In genomic region chr4:20403846-20404245, GRCh38 we compare ENCODE assay signal across 23 cellular contexts.
DNase-seq lines count a peak whose midpoint lies in the region; ATAC-seq and TF ChIP-seq lines count a peak whose summit lies in the region.
"Had no signal": no experiment of that assay in that cellular context is flagged by ENCODE, and none has a peak within 500 bp of the region (broad histone marks: within the 10 kb centered on the region; RNA-seq: fewer than 3 reads in every experiment).

No MANE protein-coding gene starts in this region.

- intact Hi-C loops in prostate gland (cut with DNase I): no loop called here

- H3K27ac ChIP-seq in GM23338 (ENCODE audit: low read depth): no peak overlapping the region
- no peak overlapping the region for H3K27ac ChIP-seq in prostate gland
- H3K27ac ChIP-seq: 22Rv1, BLaER1 had no signal

- H3F3A ChIP-seq in GM23338 (replicated peaks; ENCODE audit: low read depth): no peaks in the 10 kb centered on the region

- H3K4me2 ChIP-seq in GM23338: no peak overlapping the region
- H3K4me2 ChIP-seq: BLaER1 had no signal

- no peaks in the 10 kb centered on the region for H3K36me3 Mint-ChIP-seq in GM23338 (ENCODE audit: low read depth)
- H3K36me3 Mint-ChIP-seq: CD14-positive monocyte; CD4-positive, alpha-beta memory T cell; CD4-positive, CD25-positive, alpha-beta regulatory T cell; CD8-positive, alpha-beta memory T cell had no signal

- TF ChIP-seq POLR2A in prostate gland (IDR thresholded peaks at IDR 0.05): no peak

- H3K36me3 ChIP-seq in GM23338 (ENCODE audit: insufficient read depth): no peaks in the 10 kb centered on the region
- no peaks in the 10 kb centered on the region for H3K36me3 ChIP-seq in prostate gland
- no peaks in the 10 kb centered on the region for H3K36me3 ChIP-seq in H7 (replicated peaks; ENCODE audit: control insufficient read depth, insufficient read depth, low read length)
- H3K36me3 ChIP-seq: BE2C, BLaER1 had no signal

- no peaks in the 10 kb centered on the region for H3K4me1 ChIP-seq in GM23338 (ENCODE audit: insufficient read depth)
- H3K4me1 ChIP-seq in prostate gland (replicated peaks): no peaks in the 10 kb centered on the region
- H3K4me1 ChIP-seq: BE2C, BLaER1 had no signal

- H3K9me3 ChIP-seq in prostate gland: no peaks in the 10 kb centered on the region
- H3K9me3 ChIP-seq: BE2C, BLaER1 had no signal

- H3K79me2 ChIP-seq in GM23338 (replicated peaks; ENCODE audit: insufficient read depth): no peaks in the 10 kb centered on the region

- no peaks in the 10 kb centered on the region for H3K9me2 ChIP-seq in GM23338 (ENCODE audit: insufficient read depth)

- no peak overlapping the region for H3K4me3 Mint-ChIP-seq in GM23338
- H3K4me3 Mint-ChIP-seq: CD14-positive monocyte; CD4-positive, alpha-beta memory T cell; CD4-positive, CD25-positive, alpha-beta regulatory T cell; CD8-positive, alpha-beta memory T cell had no signal

- H3K4me3 ChIP-seq in GM23338: no peak overlapping the region
- no peak overlapping the region for H3K4me3 ChIP-seq in LNCaP clone FGC (ENCODE audit: low read depth, low read length)
- H3K4me3 ChIP-seq in prostate gland: no peak overlapping the region
- H3K4me3 ChIP-seq in H7 (ENCODE audit: insufficient read depth, low read depth, low read length): no peak overlapping the region
- H3K4me3 ChIP-seq: BLaER1, GM12878 had no signal

- TF ChIP-seq CTCF in GM23338 (conservative IDR thresholded peaks at IDR 0.05; ENCODE audit: low read depth in 2 of 2) (no peak), LNCaP clone FGC (IDR thresholded peaks at IDR 0.05; ENCODE audit: control insufficient read depth, extremely low read depth, insufficient read depth) (no peak), prostate gland (IDR thresholded peaks at IDR 0.05) (no peak)

- H3K27me3 ChIP-seq in GM23338 (ENCODE audit: insufficient read depth) (no peaks in the 10 kb centered on the region), prostate gland (replicated peaks; ENCODE audit: insufficient read depth) (no peaks in the 10 kb centered on the region), H7 (ENCODE audit: control insufficient read depth, insufficient read depth, low read length) (no peaks in the 10 kb centered on the region)
- H3K27me3 ChIP-seq: BLaER1 had no signal

- peak overlapping the region; percentile 30; the same call in 1 of the 2 replicates for H3K27ac Mint-ChIP-seq in GM23338
- H3K27ac Mint-ChIP-seq: CD14-positive monocyte; CD4-positive, alpha-beta memory T cell; CD4-positive, CD25-positive, alpha-beta regulatory T cell; CD8-positive, alpha-beta memory T cell had no signal

- no peaks in the 10 kb centered on the region for H3K27me3 Mint-ChIP-seq in GM23338 (ENCODE audit: insufficient read depth, low read depth, poor library complexity)
- H3K27me3 Mint-ChIP-seq: CD4-positive, alpha-beta memory T cell; CD4-positive, CD25-positive, alpha-beta regulatory T cell; CD8-positive, alpha-beta memory T cell had no signal

- H3K4me1 Mint-ChIP-seq in GM23338: peaks cover 7% of the 10 kb centered on the region
- H3K4me1 Mint-ChIP-seq: CD14-positive monocyte; CD4-positive, alpha-beta memory T cell; CD8-positive, alpha-beta memory T cell had no signal

- DNase-seq in GM23338 (ENCODE audit: low spot score) (no peak), LNCaP clone FGC (ENCODE audit: low read depth) (peak; percentile 57), prostate gland (ENCODE audit: low spot score) (peak; percentile 7), A172 (ENCODE audit: low spot score) (no peak), H7 (no peak)
- DNase-seq: ACHN; BE2C; C1 segment of cervical spinal cord; CD4-positive, alpha-beta memory T cell; CD4-positive, CD25-positive, alpha-beta regulatory T cell; CD8-positive, alpha-beta memory T cell; COR-L47; DMS 273 treated with DMSO at 0.1 percent for 48 hours; DMS153; DMS53; DMS79; DND-41; EL; GDM1 had no signal

- H4K20me1 ChIP-seq in GM23338 (replicated peaks; ENCODE audit: insufficient read depth): no peaks in the 10 kb centered on the region
- H4K20me1 ChIP-seq: BLaER1 had no signal

- 55% methylated on average over 1 of the region's 1 CpG for WGBS in prostate gland

- no peak for ATAC-seq in GM23338

- H2AFZ ChIP-seq in GM23338: no peak overlapping the region

- no peaks in the 10 kb centered on the region for H3K9me3 Mint-ChIP-seq in GM23338
- H3K9me3 Mint-ChIP-seq: CD14-positive monocyte; CD4-positive, alpha-beta memory T cell had no signal

TF ChIP-seq in GM23338, 12 proteins besides CTCF, POLR2A, EP300 and RAD21:
- TF ChIP-seq STAT1 (IDR thresholded peaks at IDR 0.05; ENCODE audit: unreplicated experiment) (no peak), CREB1 (CRISPR knock-in tag; IDR thresholded peaks at IDR 0.05; ENCODE audit: low read depth) (no peak), POLR2AphosphoS5 (IDR thresholded peaks at IDR 0.05; ENCODE audit: low read depth) (no peak), ZNF114 (CRISPR knock-in tag; IDR thresholded peaks at IDR 0.05) (no peak), REST (IDR thresholded peaks at IDR 0.05; ENCODE audit: unreplicated experiment) (no peak), ETS1 (IDR thresholded peaks at IDR 0.05) (no peak), EZH2 (IDR thresholded peaks at IDR 0.05; ENCODE audit: low read depth, unreplicated experiment) (no peak)
TF ChIP-seq in GM23338: peak in this region for 0.

Comparison
In these comparisons a context has a peak if more than half of its experiments do, and no peak if none do; other contexts are left out.
1. DNase-seq: peak in LNCaP clone FGC (single experiment) and prostate gland (single experiment); none in GM23338 (single experiment), A172 (single experiment) and H7 (single experiment).